ENCODE assay signal across 16 cellular contexts in the genomic region with DNA sequence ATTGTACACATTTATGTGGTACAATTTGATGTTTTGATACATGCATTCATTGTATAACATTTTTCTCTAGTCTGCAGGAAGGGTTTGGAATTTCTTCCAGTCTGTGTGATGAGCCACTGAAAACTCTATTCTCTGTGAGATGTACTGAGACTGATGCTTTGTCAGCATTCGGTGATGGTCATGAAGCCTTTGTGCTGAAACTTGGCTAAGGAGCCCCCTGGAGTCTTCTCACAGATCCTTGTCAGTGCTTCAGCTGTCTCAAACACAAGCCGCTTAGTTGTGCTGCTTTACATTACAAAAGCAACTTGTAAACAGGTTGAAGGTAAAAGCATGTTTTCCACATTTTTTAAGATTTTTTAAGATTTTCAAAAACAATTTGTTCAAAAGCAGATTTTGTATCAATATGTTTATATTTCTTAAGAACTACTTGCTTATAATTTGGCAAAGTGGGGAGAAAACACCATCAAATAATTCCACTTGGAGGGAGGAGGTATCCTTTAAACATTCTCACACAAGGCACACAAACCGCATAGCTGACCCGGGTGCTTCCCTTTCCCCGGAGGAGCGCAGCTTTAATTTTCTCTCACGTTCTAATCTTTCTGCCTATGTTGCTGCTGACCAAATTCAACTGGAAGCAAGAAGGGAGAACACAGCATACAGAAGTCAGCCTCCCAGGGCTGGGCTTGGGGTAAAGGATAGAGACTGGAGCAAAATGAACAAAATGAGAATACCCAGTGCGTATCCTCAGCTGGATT.
DNase-seq lines count a peak whose midpoint lies in the region; TF ChIP-seq lines count a peak whose summit lies in the region.
"Had no signal": no experiment of that assay in that cellular context is flagged by ENCODE, and none has a peak within 500 bp of the region (broad histone marks: within the 10 kb centered on the region; RNA-seq: fewer than 3 reads in every experiment).

No MANE protein-coding gene starts in this region.

- H3K27me3 ChIP-seq in H9 (ENCODE audit: insufficient read depth, low read length) (no peaks in the 10 kb centered on the region), neuronal stem cell (ENCODE audit: control insufficient read depth in 3 of 3, insufficient read depth in 3 of 3, low read depth in 1 of 3, low read length in 3 of 3) (no peaks in the 10 kb centered on the region)

- H3K4me2 ChIP-seq in H9 (ENCODE audit: insufficient read depth, insufficient read length, low read length) = no peak overlapping the region
- no peak overlapping the region for H3K4me2 ChIP-seq in neuronal stem cell (ENCODE audit: insufficient read depth, low read length, poor library complexity, severe bottlenecking)

- WGBS in H9 (ENCODE audit: extremely low coverage, insufficient read length, low lambda C conversion rate) = no CpG with 5 or more reads among the region's 8 CpGs
- WGBS in neuronal stem cell (ENCODE audit: extremely low coverage in 2 of 2, insufficient read length in 2 of 2, insufficient replicate concordance in 1 of 2), 2 donors = no CpG with 5 or more reads among the region's 8 CpGs

- peak; percentile 13; the same call in 1 of the 3 replicates for TF ChIP-seq CTCF in H9 (conservative IDR thresholded peaks at IDR 0.05)

- H3K79me1 ChIP-seq in H9 (ENCODE audit: insufficient read depth, low read depth, low read length, poor library complexity, severe bottlenecking) = no peaks in the 10 kb centered on the region
- no peaks in the 10 kb centered on the region for H3K79me1 ChIP-seq in neuronal stem cell (ENCODE audit: low read depth, low read length)

- peak; percentile 72 for DNase-seq in H9
- peak; percentile 58 for DNase-seq in ecto neural progenitor cell (ENCODE audit: low spot score)
- DNase-seq in iPS-NIHi11 (ENCODE audit: low spot score) = peak; percentile 62
- peak; percentile 63 for DNase-seq in neuronal stem cell (ENCODE audit: low spot score)
- no peak for DNase-seq in H4 (ENCODE audit: low spot score)
- DNase-seq in T-helper 2 cell treated with Interferon-gamma antibody and Interleukin-4, amounts not matched to agents 5 μg/mL and 100 μg/mL, for 36 hours (ENCODE audit: low spot score) = no peak
- DNase-seq in NCI-H2171 treated with DMSO at 0.1 percent for 48 hours (lab: John Stamatoyannopoulos, UW) = no peak
- DNase-seq: CD4-positive, CD25-positive, alpha-beta regulatory T cell; DND-41; GF-D8; NCI-H1092 treated with DMSO at 0.1 percent for 48 hours; NCI-H1694; NCI-H774; SIG-M5 had no signal

- H2AFZ ChIP-seq in H9 (ENCODE audit: low read length) (peak overlapping the region; percentile 6), neuronal stem cell (ENCODE audit: low read length) (peak overlapping the region; percentile 17)

- no peak overlapping the region for H3K4me3 ChIP-seq in neuronal stem cell (ENCODE audit: low read length in 2 of 2)
- H3K4me3 ChIP-seq: HAP-1, K562 had no signal

- H3K4ac ChIP-seq in H9 (ENCODE audit: low read depth, low read length) (no peak overlapping the region), neuronal stem cell (ENCODE audit: low read length) (no peak overlapping the region)

- H3T11ph ChIP-seq in H9 (ENCODE audit: low read length) = no peak overlapping the region

- H3K9ac ChIP-seq in H9 (ENCODE audit: extremely low read depth, insufficient read length, low read length) (no peak overlapping the region), neuronal stem cell (ENCODE audit: low read depth, low read length, poor library complexity) (no peak overlapping the region)

- H2BK15ac ChIP-seq in H9 (ENCODE audit: low read depth, low read length) = no peak overlapping the region
- H2BK15ac ChIP-seq in neuronal stem cell (ENCODE audit: low read length) = no peak overlapping the region

- H3K79me2 ChIP-seq in H9 (ENCODE audit: insufficient read depth, low read length) = no peaks in the 10 kb centered on the region

- H3K36me3 ChIP-seq in neuronal stem cell (replicated peaks in 1 of 2; ENCODE audit: control insufficient read depth in 2 of 2, insufficient read depth in 2 of 2, low read length in 2 of 2) = no peaks in the 10 kb centered on the region
- H3K36me3 ChIP-seq: HAP-1 had no signal

- H3K56ac ChIP-seq in H9 (ENCODE audit: insufficient read length, low read depth, low read length) = no peak overlapping the region

- H3K9me3 Mint-ChIP-seq in H9 = peaks cover 11 to 20% of the 10 kb centered on the region in 2 experiments
- peaks cover 45% of the 10 kb centered on the region for H3K9me3 Mint-ChIP-seq in T-helper 2 cell treated with Interferon-gamma antibody and Interleukin-4, amounts not matched to agents 5 μg/mL and 100 μg/mL, for 36 hours

- H3K18ac ChIP-seq in H9 (ENCODE audit: insufficient read length, low read depth, low read length) (no peak overlapping the region), neuronal stem cell (ENCODE audit: low read length) (no peak overlapping the region)

- no peak overlapping the region for H4K5ac ChIP-seq in H9 (ENCODE audit: insufficient read length, low read depth, low read length)

- H4K91ac ChIP-seq in H9 (ENCODE audit: insufficient read length, low read depth, low read length) (no peak overlapping the region), neuronal stem cell (ENCODE audit: low read depth, low read length, poor library complexity) (no peak overlapping the region)

- H3K14ac ChIP-seq in H9 (ENCODE audit: insufficient read depth, low read length) (no peak overlapping the region), neuronal stem cell (ENCODE audit: low read length) (no peak overlapping the region)

- H4K8ac ChIP-seq in H9 (replicated peaks; ENCODE audit: insufficient read length, low read depth, low read length) = no peak overlapping the region
- H4K8ac ChIP-seq in neuronal stem cell (ENCODE audit: low read depth, low read length) = no peak overlapping the region

- H2BK20ac ChIP-seq in H9 (ENCODE audit: low read depth, low read length, poor library complexity, severe bottlenecking) = no peak overlapping the region

- H3K4me1 ChIP-seq in H9 (ENCODE audit: insufficient read depth, low read length) (peaks cover 4% of the 10 kb centered on the region; the same call in 1 of the 2 replicates), neuronal stem cell (ENCODE audit: control insufficient read depth in 2 of 2, insufficient read depth in 1 of 2, low read depth in 1 of 2, low read length in 2 of 2) (peaks cover 2 to 3% of the 10 kb centered on the region in 2 donors)
- H3K4me1 ChIP-seq: HAP-1 had no signal

- H2AK5ac ChIP-seq in H9 (ENCODE audit: insufficient read length, low read length) = no peak overlapping the region
- no peak overlapping the region for H2AK5ac ChIP-seq in neuronal stem cell (ENCODE audit: low read depth, low read length)

- no peak overlapping the region for H2BK5ac ChIP-seq in H9 (ENCODE audit: insufficient read length, low read length)
- no peak overlapping the region for H2BK5ac ChIP-seq in neuronal stem cell (ENCODE audit: low read length)

- H3K9me3 ChIP-seq in H9 (ENCODE audit: control insufficient read depth, low read depth, low read length) (no peaks in the 10 kb centered on the region), neuronal stem cell (replicated peaks in 1 of 2; ENCODE audit: control insufficient read depth in 2 of 2, insufficient read depth in 1 of 2, low read depth in 1 of 2, low read length in 2 of 2) (no peaks in the 10 kb centered on the region)
- H3K9me3 ChIP-seq: HAP-1 had no signal

- H3K23ac ChIP-seq in H9 (ENCODE audit: insufficient read length, low read depth, low read length) (no peak overlapping the region), neuronal stem cell (ENCODE audit: low read depth, low read length, poor library complexity) (no peak overlapping the region)

- no peak overlapping the region for H2BK12ac ChIP-seq in H9 (ENCODE audit: insufficient read length, low read depth, low read length)
- no peak overlapping the region for H2BK12ac ChIP-seq in neuronal stem cell (ENCODE audit: low read length)

- peaks cover 11% of the 10 kb centered on the region for H3K27me3 Mint-ChIP-seq in H9 (ENCODE audit: low read depth)
- no peaks in the 10 kb centered on the region for H3K27me3 Mint-ChIP-seq in T-helper 2 cell treated with Interferon-gamma antibody and Interleukin-4, amounts not matched to agents 5 μg/mL and 100 μg/mL, for 36 hours (ENCODE audit: low read depth)
- H3K27me3 Mint-ChIP-seq: CD4-positive, CD25-positive, alpha-beta regulatory T cell had no signal

- H2BK120ac ChIP-seq in H9 (ENCODE audit: low read depth, low read length, poor library complexity, severe bottlenecking) (no peak overlapping the region), neuronal stem cell (ENCODE audit: low read depth, low read length) (no peak overlapping the region)

- peak overlapping the region; percentile 81 to 97 (median 96) for H3K27ac Mint-ChIP-seq in H9
- no peak overlapping the region for H3K27ac Mint-ChIP-seq in T-helper 2 cell treated with Interferon-gamma antibody and Interleukin-4, amounts not matched to agents 5 μg/mL and 100 μg/mL, for 36 hours
- H3K27ac Mint-ChIP-seq: CD4-positive, CD25-positive, alpha-beta regulatory T cell had no signal

- H3K4me1 Mint-ChIP-seq in H9 = peaks cover 15 to 16% of the 10 kb centered on the region in 2 experiments
- H3K4me1 Mint-ChIP-seq in T-helper 2 cell treated with Interferon-gamma antibody and Interleukin-4, amounts not matched to agents 5 μg/mL and 100 μg/mL, for 36 hours (ENCODE audit: low read depth) = no peaks in the 10 kb centered on the region

- H3K23me2 ChIP-seq in H9 (ENCODE audit: insufficient read length, low read depth, low read length, poor library complexity, severe bottlenecking) = no peaks in the 10 kb centered on the region

- H3K36me3 Mint-ChIP-seq in H9 (ENCODE audit: insufficient read depth in 1 of 3, low read depth in 3 of 3) = peaks cover 1 to 13% (median 2%) of the 10 kb centered on the region in 3 experiments; a peak in 5 of 7 replicates
- no peaks in the 10 kb centered on the region for H3K36me3 Mint-ChIP-seq in T-helper 2 cell treated with Interferon-gamma antibody and Interleukin-4, amounts not matched to agents 5 μg/mL and 100 μg/mL, for 36 hours (ENCODE audit: low read depth)
- H3K36me3 Mint-ChIP-seq: CD4-positive, CD25-positive, alpha-beta regulatory T cell had no signal

- no peak overlapping the region for H3K4me3 Mint-ChIP-seq in H9
- H3K4me3 Mint-ChIP-seq in T-helper 2 cell treated with Interferon-gamma antibody and Interleukin-4, amounts not matched to agents 5 μg/mL and 100 μg/mL, for 36 hours = no peak overlapping the region
- H3K4me3 Mint-ChIP-seq: CD4-positive, CD25-positive, alpha-beta regulatory T cell had no signal

- H4K20me1 ChIP-seq in H9 (ENCODE audit: control insufficient read depth, insufficient read depth, insufficient read length) = no peaks in the 10 kb centered on the region

- H3K27ac ChIP-seq in H9 (ENCODE audit: insufficient read length, low read depth, low read length) = peak overlapping the region; percentile 14
- peak overlapping the region; percentile 18 for H3K27ac ChIP-seq in neuronal stem cell (replicated peaks; ENCODE audit: low read length)

Comparison
In these comparisons a context has a peak if more than half of its experiments do, and no peak if none do; other contexts are left out.
1. DNase-seq: peak in H9 (single experiment), ecto neural progenitor cell (single experiment), iPS-NIHi11 (single experiment) and neuronal stem cell (single experiment); none in H4 (single experiment), T-helper 2 cell treated with Interferon-gamma antibody and Interleukin-4, amounts not matched to agents 5 μg/mL and 100 μg/mL, for 36 hours (single experiment) and NCI-H2171 treated with DMSO at 0.1 percent for 48 hours (single experiment).